8 cellular contexts compared by ENCODE assay signal in genomic region chr2:39778233-39778632, GRCh38. TPM values are rescaled to one million over a fixed set of nuclear protein-coding genes. Genes with fewer than 3 reads are reported as not detected.
DNase-seq lines count a peak whose midpoint lies in the region; ATAC-seq and TF ChIP-seq lines count a peak whose summit lies in the region.

No MANE protein-coding gene starts in this region.

- no peaks in the 10 kb centered on the region for H3K27me3 ChIP-seq in gastrocnemius medialis

- TF ChIP-seq POLR2A in gastrocnemius medialis (IDR thresholded peaks at IDR 0.05): no peak

- no peaks in the 10 kb centered on the region for H3K36me3 ChIP-seq in gastrocnemius medialis

- TF ChIP-seq CTCF in fibroblast of villous mesenchyme (IDR thresholded peaks at IDR 0.05; ENCODE audit: insufficient read depth, low read depth, low read length) (no peak), gastrocnemius medialis (IDR thresholded peaks at IDR 0.05 in 4 of 5, conservative IDR thresholded peaks at IDR 0.05 in 1 of 5) (no peak)

- H3K4me3 ChIP-seq in fibroblast of villous mesenchyme (ENCODE audit: low read depth, low read length): peak overlapping the region; percentile 84
- peak overlapping the region; percentile 86 to 99 (median 96) for H3K4me3 ChIP-seq in gastrocnemius medialis

- DNase-seq in NCI-H2029 (lab: John Stamatoyannopoulos, UW) (peak; percentile 4), NCI-H2029 treated with DMSO at 0.1 percent for 48 hours (lab: John Stamatoyannopoulos, UW) (no peak), SK-N-DZ (ENCODE audit: low spot score) (peak; percentile 18), fibroblast of villous mesenchyme (ENCODE audit: low read depth) (no peak), gastrocnemius medialis (no peak), T-helper 9 cell (no peak), DMS153 treated with DMSO at 0.1 percent for 48 hours (lab: John Stamatoyannopoulos, UW; ENCODE audit: unreplicated experiment) (no peak), OCI-M2 (lab: John Stamatoyannopoulos, UW; ENCODE audit: unreplicated experiment) (no peak)

- no peaks in the 10 kb centered on the region for H3K9me3 ChIP-seq in gastrocnemius medialis

- in situ Hi-C loops in gastrocnemius medialis (cut with MboI; ENCODE audit: low sequenced_read_pairs in 4 of 4): no loop called here

- H3K4me1 ChIP-seq in gastrocnemius medialis: peaks cover 35 to 41% of the 10 kb centered on the region in 2 donors

- intact Hi-C loops in gastrocnemius medialis (cut with DNase I; ENCODE audit: low total_unique reads): no loop called here

- ATAC-seq in gastrocnemius medialis: peak in 1 of 2 donors; percentile 24

- H3K27ac ChIP-seq in gastrocnemius medialis: peak overlapping the region; percentile 90 to 93 (median 91)

RNA-seq across cellular contexts. Expression of gene THUMPD2, which starts 0.8 kb away (rescaled TPM):
- 18.2 and 25.9 TPM in 2 replicates for polyA plus RNA-seq in SK-N-DZ (2014; cell fraction: cytosol; rRNA removed)
- 33.7 and 34.4 TPM in 2 replicates for polyA plus RNA-seq in SK-N-DZ (2014; cell fraction: nucleus; rRNA removed)
- total RNA-seq in fibroblast of villous mesenchyme: 8.1 and 10.8 TPM in 2 replicates
- total RNA-seq in gastrocnemius medialis: 10 to 100 TPM in 1 of 4 donors, 1 to 10 TPM in 3; 4.6 to 11.2 (median 8.6) TPM

Comparison
In these comparisons a context has a peak if more than half of its experiments do, and no peak if none do; other contexts are left out.
1. DNase-seq: peak in NCI-H2029 (single experiment) and SK-N-DZ (single experiment); none in NCI-H2029 treated with DMSO at 0.1 percent for 48 hours (single experiment), fibroblast of villous mesenchyme (single experiment), gastrocnemius medialis (0 of 2), T-helper 9 cell (single experiment), DMS153 treated with DMSO at 0.1 percent for 48 hours (single experiment) and OCI-M2 (single experiment).